In genomic region chr13:42168497-42168896, GRCh38 we compare ENCODE assay signal across 27 cellular contexts.
"Had no signal": no experiment of that assay in that cellular context is flagged by ENCODE, and none has a peak within 500 bp of the region (broad histone marks: within the 10 kb centered on the region; RNA-seq: fewer than 3 reads in every experiment).

No MANE protein-coding gene starts in this region.

- DNase-seq: colonic mucosa; cortex of kidney; effector CD8-positive, alpha-beta T cell; effector memory CD8-positive, alpha-beta T cell; endodermal cell; erythroblast; esophagus squamous epithelium; foreskin fibroblast; foreskin melanocyte; gastrocnemius medialis; glutamatergic neuron; head of caudate nucleus; heart right ventricle; hippocampal formation; left cardiac atrium; left lung; left ventricle myocardium superior; lower lobe of right lung; mesenchymal stem cell; mucosa of descending colon had no signal

- FAIRE-seq: endometrium, islet of Langerhans, keratinocyte had no signal

- ATAC-seq: effector memory CD8-positive, alpha-beta T cell; esophagus mucosa; gastrocnemius medialis; heart right ventricle; left cardiac atrium; left lung; left ventricle myocardium superior; lower lobe of right lung; mucosa of descending colon had no signal

- H3K27me3 Mint-ChIP-seq: dendritic cell treated with granulocyte-macrophage colony-stimulating factor and Interleukin-4, amounts not matched to agents 40 ng/mL and 50 ng/mL, for 4 days; effector memory CD8-positive, alpha-beta T cell had no signal

- H3K27ac Mint-ChIP-seq: dendritic cell treated with granulocyte-macrophage colony-stimulating factor and Interleukin-4, amounts not matched to agents 40 ng/mL and 50 ng/mL, for 4 days; effector memory CD8-positive, alpha-beta T cell; endodermal cell; mesothelial cell of epicardium had no signal

- H3K27ac ChIP-seq: colonic mucosa, epithelial cell of prostate, esophagus squamous epithelium, gastrocnemius medialis, heart right ventricle, lower lobe of right lung had no signal

- H3K9me3 ChIP-seq: colonic mucosa, esophagus squamous epithelium, gastrocnemius medialis, heart right ventricle, left lung, lower lobe of right lung, mucosa of descending colon had no signal

- H3K4me3 ChIP-seq: colonic mucosa, esophagus squamous epithelium, gastrocnemius medialis, heart right ventricle, left lung, lower lobe of right lung, mucosa of descending colon had no signal

- H3K36me3 ChIP-seq: colonic mucosa had no signal

- H3K4me3 Mint-ChIP-seq: dendritic cell treated with granulocyte-macrophage colony-stimulating factor and Interleukin-4, amounts not matched to agents 40 ng/mL and 50 ng/mL, for 4 days; effector memory CD8-positive, alpha-beta T cell; endodermal cell; mesothelial cell of epicardium had no signal

- H3K9me3 Mint-ChIP-seq: effector memory CD8-positive, alpha-beta T cell; endodermal cell; mesothelial cell of epicardium had no signal

- H3K27me3 ChIP-seq: colonic mucosa, esophagus squamous epithelium, gastrocnemius medialis, heart right ventricle, left lung had no signal

- H3K4me1 ChIP-seq: colonic mucosa, esophagus squamous epithelium, gastrocnemius medialis, heart right ventricle, left lung, lower lobe of right lung had no signal
